8 cellular contexts compared by ENCODE assay signal in genomic region chr3:187319699-187320302, GRCh38. TPM values are rescaled to one million over a fixed set of nuclear protein-coding genes. Genes with fewer than 3 reads are reported as not detected.
A peak's percentile ranks its signal among the peaks of the same experiment; 100 is the strongest.
DNase-seq lines count a peak whose midpoint lies in the region; ATAC-seq, FAIRE-seq and TF ChIP-seq lines count a peak whose summit lies in the region.

No MANE protein-coding gene starts in this region.

- no peak overlapping the region for H3K4me3 Mint-ChIP-seq in T-helper 2 cell treated with Interferon-gamma antibody and Interleukin-4, amounts not matched to agents 5 μg/mL and 100 μg/mL, for 36 hours

- H2AFZ ChIP-seq in Loucy (ENCODE audit: low read length), result peak overlapping the region; percentile 90
- H2AFZ ChIP-seq in K562 (ENCODE audit: low read depth, low read length), result no peak overlapping the region

- CTCF ChIA-PET in K562 (lab: Yijun Ruan, JAX; ENCODE audit: low intra/inter-chr PET ratio), result interaction anchor here (0.5 to 6.0 kb wide), 7 partner anchors 99 to 1635 kb away, joined by 3 to 147 read pairs (median 8); no protein-coding TSS in a partner anchor

- POLR2A ChIA-PET in K562 (lab: Yijun Ruan, JAX), result interaction anchor here (0.5 to 2.9 kb wide), 6 partner anchors 13 to 359 kb away, joined by 3 to 15 read pairs (median 3); no protein-coding TSS in a partner anchor

- WGBS in K562 (ENCODE audit: insufficient coverage, low coverage, missing lambda C conversion rate), result 1% methylated on average over 7 of the region's 7 CpGs
- WGBS in iPS DF 6.9 (ENCODE audit: insufficient coverage, insufficient read length), result no CpG with 5 or more reads among the region's 7 CpGs

- H3K27me3 ChIP-seq in Loucy (ENCODE audit: insufficient read depth, low read length, poor library complexity, severe bottlenecking) (no peaks in the 10 kb centered on the region), K562 (ENCODE audit: control insufficient read depth in 2 of 2, insufficient read depth in 2 of 2, low read length in 2 of 2) (no peaks in the 10 kb centered on the region; a peak in 1 of 5 replicates), iPS DF 6.9 (ENCODE audit: control insufficient read depth, insufficient read depth, low read length) (no peaks in the 10 kb centered on the region)

- H3K36me3 Mint-ChIP-seq in T-helper 2 cell treated with Interferon-gamma antibody and Interleukin-4, amounts not matched to agents 5 μg/mL and 100 μg/mL, for 36 hours (ENCODE audit: low read depth), result no peaks in the 10 kb centered on the region

- H3K4me1 ChIP-seq in Loucy (ENCODE audit: insufficient read depth, low read length, poor library complexity, severe bottlenecking) (peaks cover 7% of the 10 kb centered on the region), K562 (replicated peaks in 1 of 2; ENCODE audit: control insufficient read depth in 2 of 2, insufficient read depth in 2 of 2, low read length in 2 of 2) (no peaks in the 10 kb centered on the region; a peak in 1 of 5 replicates), iPS DF 6.9 (ENCODE audit: control insufficient read depth, insufficient read depth, low read length) (no peaks in the 10 kb centered on the region)

- H3K36me3 ChIP-seq in Loucy (ENCODE audit: insufficient read depth, low read length) (no peaks in the 10 kb centered on the region), K562 (ENCODE audit: control insufficient read depth, insufficient read depth, low read length) (no peaks in the 10 kb centered on the region), iPS DF 6.9 (ENCODE audit: control insufficient read depth, insufficient read depth, low read length) (no peaks in the 10 kb centered on the region)

- H3K9me2 ChIP-seq in Loucy (replicated peaks; ENCODE audit: low read depth, low read length), result no peaks in the 10 kb centered on the region

- H3K9ac ChIP-seq in Loucy (ENCODE audit: low read depth, low read length, poor library complexity, severe bottlenecking) (no peak overlapping the region), K562 (ENCODE audit: insufficient read depth in 1 of 2, low read depth in 2 of 2, low read length in 2 of 2) (no peak overlapping the region)

- no peaks in the 10 kb centered on the region for H3K9me3 ChIP-seq in Loucy (ENCODE audit: insufficient read depth, low read depth, low read length)
- H3K9me3 ChIP-seq in K562 (replicated peaks; ENCODE audit: control insufficient read depth, insufficient read depth, low read depth, low read length), result no peaks in the 10 kb centered on the region
- no peaks in the 10 kb centered on the region for H3K9me3 ChIP-seq in iPS DF 6.9 (ENCODE audit: control insufficient read depth, insufficient read depth, low read length)

- ATAC-seq in GM21786 (IDR thresholded peaks at IDR 0.05; ENCODE audit: unreplicated experiment) (peak; percentile 86), K562 (peak; percentile 97)

- H3K9me3 Mint-ChIP-seq in T-helper 2 cell treated with Interferon-gamma antibody and Interleukin-4, amounts not matched to agents 5 μg/mL and 100 μg/mL, for 36 hours, result no peaks in the 10 kb centered on the region

- H3K4me1 Mint-ChIP-seq in T-helper 2 cell treated with Interferon-gamma antibody and Interleukin-4, amounts not matched to agents 5 μg/mL and 100 μg/mL, for 36 hours (ENCODE audit: low read depth), result peaks cover 11% of the 10 kb centered on the region

- H3K4me2 ChIP-seq in Loucy (ENCODE audit: low read depth, low read length, poor library complexity, severe bottlenecking) (peak overlapping the region; percentile 80), K562 (ENCODE audit: insufficient read depth, low read length) (no peak overlapping the region)

- TF ChIP-seq POLR2A in K562 (conservative IDR thresholded peaks at IDR 0.05), result no peak

- DNase-seq in NCI-H1417 (lab: John Stamatoyannopoulos, UW) (peak; percentile 38 to 71 (median 51)), NCI-H1417 treated with DMSO at 0.1 percent for 48 hours (lab: John Stamatoyannopoulos, UW) (no peak), K562 (ENCODE audit: extremely low read depth in 1 of 4, low spot score in 3 of 4) (peak; percentile 61 to 67 (median 62)), iPS DF 6.9 (ENCODE audit: low read depth, low spot score) (peak; percentile 88)
- peak; percentile 50 for DNase-seq in T-helper 2 cell treated with Interferon-gamma antibody and Interleukin-4, amounts not matched to agents 5 μg/mL and 100 μg/mL, for 36 hours (ENCODE audit: low spot score)
- peak; percentile 19 to 56 for DNase-seq in stimulated activated CD4-positive, alpha-beta T cell treated with anti-CD3 and anti-CD28 coated beads, Interleukin-12 subunit alpha, Interleukin-12 subunit beta, amount 100 ng/mL, for 24 hours (ENCODE audit: low read depth in 2 of 2)

- TF ChIP-seq RAD21 in K562 (CRISPR knock-in tag; conservative IDR thresholded peaks at IDR 0.05 in 1 of 2, IDR thresholded peaks at IDR 0.05 in 1 of 2), result peak; percentile 94 to 97

- no peaks in the 10 kb centered on the region for H3K9me1 ChIP-seq in K562 (ENCODE audit: control insufficient read depth, insufficient read depth, low read length)

- no TSS peak for BruUV-seq in K562 (replicated peaks; lab: Mats Ljungman, UMichigan)

- peaks cover 37% of the 10 kb centered on the region for H3K27me3 Mint-ChIP-seq in T-helper 2 cell treated with Interferon-gamma antibody and Interleukin-4, amounts not matched to agents 5 μg/mL and 100 μg/mL, for 36 hours (ENCODE audit: low read depth)

- peak; percentile 95 for TF ChIP-seq CTCF in Loucy (conservative IDR thresholded peaks at IDR 0.05; ENCODE audit: low read length)
- peak; percentile 79 to 86 (median 82) for TF ChIP-seq CTCF in K562 (IDR thresholded peaks at IDR 0.05 in 2 of 3, conservative IDR thresholded peaks at IDR 0.05 in 1 of 3; ENCODE audit: insufficient read depth in 2 of 3, low read depth in 1 of 3, low read length in 3 of 3)

- H3K27ac Mint-ChIP-seq in T-helper 2 cell treated with Interferon-gamma antibody and Interleukin-4, amounts not matched to agents 5 μg/mL and 100 μg/mL, for 36 hours, result no peak overlapping the region

- intact Hi-C loops in K562 (cut with micrococcal nuclease), result loop anchor here (1.0 to 10.0 kb wide), 6 partner anchors 100 to 1638 kb away; no protein-coding TSS in a partner anchor

- H4K20me1 ChIP-seq in Loucy (ENCODE audit: insufficient read depth, low read length, poor library complexity, severe bottlenecking), result no peaks in the 10 kb centered on the region
- no peaks in the 10 kb centered on the region for H4K20me1 ChIP-seq in K562 (replicated peaks; ENCODE audit: control insufficient read depth, insufficient read depth, low read length)

- no peaks in the 10 kb centered on the region for H3K79me2 ChIP-seq in Loucy (ENCODE audit: insufficient read depth, low read length)
- H3K79me2 ChIP-seq in K562 (ENCODE audit: control insufficient read depth, insufficient read depth, low read length), result no peaks in the 10 kb centered on the region

- H3K4me3 ChIP-seq in Loucy (ENCODE audit: low read length, poor library complexity, severe bottlenecking) (peak overlapping the region; percentile 61), K562 (no peak overlapping the region), iPS DF 6.9 (ENCODE audit: low read length) (no peak overlapping the region)

- H3K27ac ChIP-seq in K562 (ENCODE audit: extremely low read depth, low read depth, low read length) (no peak overlapping the region), iPS DF 6.9 (ENCODE audit: low read length) (no peak overlapping the region)

- no peaks in the 10 kb centered on the region for H3F3A ChIP-seq in Loucy (ENCODE audit: low read depth)

- FAIRE-seq in K562 (lab: Jason Lieb, UNC), result peak; percentile 78

- no peak for TF ChIP-seq EP300 in K562 (IDR thresholded peaks at IDR 0.05; ENCODE audit: low read length)

- in situ Hi-C loops in K562 (cut with MboI), result loop anchor here (5.0 kb wide), 1 partner anchor 358 kb away; no protein-coding TSS in a partner anchor

RNA-seq across cellular contexts. Expression of gene MASP1, which starts 28.3 kb away (rescaled TPM):
- total RNA-seq in K562 (2011; cell fraction: chromatin; rRNA removed; ENCODE audit: low replicate concordance), result not detected in 2 replicates
- total RNA-seq in K562 (2011; cell fraction: nucleolus; rRNA removed), result 0.33 TPM in 1 of 2 replicates, not detected in the other
- not detected in 2 replicates for total RNA-seq in K562 (2011; cell fraction: nucleoplasm; rRNA removed)
- total RNA-seq in K562 (2014; rRNA removed) (0.16 TPM in 1 of 2 replicates, not detected in the other), K562 (2014; rRNA removed; fragmentation: Illumina TruSeq; extraction: Trizol) (0.16 and 0.22 TPM in 2 replicates), K562 (2015; rRNA removed; fragmentation: Illumina TruSeq; extraction: Trizol) (not detected in 2 replicates), K562 (2021) (0.13 and 0.22 TPM in 2 replicates)
- polyA plus RNA-seq in K562 (2011; rRNA removed) (0.22 and 0.24 TPM in 2 replicates), K562 (2014; fragmentation: Illumina TruSeq; extraction: Trizol) (0.03 and 0.24 TPM in 2 replicates), K562 (2014; fragmentation: Nextera tagmentation; extraction: Ambion mirVana) (under 1 TPM; 0.18 to 0.24 TPM), K562 (2014; rRNA removed) (not detected in 2 replicates)
- polyA plus RNA-seq in K562 (2011; cell fraction: cytosol; rRNA removed), result 0.19 and 0.24 TPM in 2 replicates
- polyA plus RNA-seq in K562 (2011; cell fraction: nucleus; rRNA removed), result 0.14 TPM in 1 of 2 replicates, not detected in the other
- polyA plus RNA-seq in K562 (2012), result 0.09 and 1.6 TPM in 2 replicates
- polyA minus RNA-seq in K562 (2011; rRNA and poly(A)+ RNA removed), result 0.07 and 0.18 TPM in 2 replicates
- polyA minus RNA-seq in K562 (2011; cell fraction: cytosol; rRNA and poly(A)+ RNA removed), result not detected in 2 replicates
- not detected in 2 replicates for polyA minus RNA-seq in K562 (2011; cell fraction: nucleus; rRNA and poly(A)+ RNA removed)

RNA-seq across cellular contexts. Expression of gene RTP4, which starts 48.4 kb away (rescaled TPM):
- total RNA-seq in K562 (2011; cell fraction: chromatin; rRNA removed; ENCODE audit: low replicate concordance), result not detected in 2 replicates
- not detected in 2 replicates for total RNA-seq in K562 (2011; cell fraction: nucleolus; rRNA removed)
- total RNA-seq in K562 (2011; cell fraction: nucleoplasm; rRNA removed), result not detected in 2 replicates
- total RNA-seq in K562 (2014; rRNA removed), result not detected in 2 replicates
- total RNA-seq in K562 (2014; rRNA removed; fragmentation: Illumina TruSeq; extraction: Trizol), result not detected in 2 replicates
- not detected in 2 replicates for total RNA-seq in K562 (2015; rRNA removed; fragmentation: Illumina TruSeq; extraction: Trizol)
- total RNA-seq in K562 (2021), result not detected in 2 replicates
- not detected in 2 replicates for polyA plus RNA-seq in K562 (2011; rRNA removed)
- polyA plus RNA-seq in K562 (2011; cell fraction: cytosol; rRNA removed), result not detected in 2 replicates
- not detected in 2 replicates for polyA plus RNA-seq in K562 (2011; cell fraction: nucleus; rRNA removed)
- 0.07 and 0.28 TPM in 2 replicates for polyA plus RNA-seq in K562 (2012)
- polyA plus RNA-seq in K562 (2014; fragmentation: Illumina TruSeq; extraction: Trizol), result not detected in 2 replicates
- polyA plus RNA-seq in K562 (2014; fragmentation: Nextera tagmentation; extraction: Ambion mirVana), result under 1 TPM; 0.06 to 0.17 TPM
- not detected in 2 replicates for polyA plus RNA-seq in K562 (2014; rRNA removed)
- not detected in 2 replicates for polyA minus RNA-seq in K562 (2011; rRNA and poly(A)+ RNA removed)
- polyA minus RNA-seq in K562 (2011; cell fraction: cytosol; rRNA and poly(A)+ RNA removed), result not detected in 2 replicates
- polyA minus RNA-seq in K562 (2011; cell fraction: nucleus; rRNA and poly(A)+ RNA removed), result not detected in 2 replicates
